In the genomic region with DNA sequence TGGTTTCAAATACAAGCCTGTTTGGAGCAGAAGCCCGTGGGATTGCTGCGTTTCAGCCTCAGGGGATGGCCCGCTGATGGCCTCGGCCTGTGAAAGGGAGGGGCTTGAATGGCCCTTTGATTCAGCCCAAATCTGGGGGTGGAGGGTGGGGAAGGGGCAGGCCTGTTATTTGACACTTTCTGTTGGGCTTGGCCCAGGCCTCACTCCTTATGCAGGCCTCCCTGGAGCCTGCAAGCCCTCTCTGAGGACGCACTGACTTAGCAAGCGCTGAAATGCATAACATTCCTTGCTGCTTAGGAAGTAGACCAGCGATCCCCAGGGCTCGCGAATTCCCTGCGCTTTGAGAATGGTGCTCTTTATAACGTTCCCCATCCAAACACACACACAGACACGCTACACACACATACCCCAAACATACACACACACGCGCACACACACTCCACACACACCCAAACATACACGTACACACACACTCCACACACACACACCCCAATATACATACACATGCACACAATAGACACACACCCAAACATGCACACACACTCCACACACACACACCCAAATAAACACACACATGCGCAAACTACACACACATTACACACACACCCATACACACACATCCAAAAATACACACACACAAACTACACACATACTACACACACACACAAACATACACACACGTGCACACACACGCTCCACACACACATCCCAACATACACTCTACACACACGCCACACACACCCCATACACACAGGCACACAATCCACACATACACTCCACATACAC, we compare ENCODE assay signal across 9 cellular contexts. TPM values are rescaled to one million over a fixed set of nuclear protein-coding genes. Genes with fewer than 3 reads are reported as not detected.
DNase-seq lines count a peak whose midpoint lies in the region; ATAC-seq and TF ChIP-seq lines count a peak whose summit lies in the region.
"Had no signal": no experiment of that assay in that cellular context is flagged by ENCODE, and none has a peak within 500 bp of the region (broad histone marks: within the 10 kb centered on the region; RNA-seq: fewer than 3 reads in every experiment).

No MANE protein-coding gene starts in this region.

- no peak overlapping the region for H3K9ac ChIP-seq in H9 (ENCODE audit: extremely low read depth, insufficient read length, low read length)

- peak overlapping the region; percentile 37 for H3K18ac ChIP-seq in H9 (ENCODE audit: insufficient read length, low read depth, low read length)

- peak overlapping the region in 4 of 12 donors; percentile 8 to 27 (median 23) for H3K4me3 ChIP-seq in heart left ventricle

- no peak overlapping the region for H2BK20ac ChIP-seq in H9 (ENCODE audit: low read depth, low read length, poor library complexity, severe bottlenecking)

- H2BK15ac ChIP-seq in H9 (ENCODE audit: low read depth, low read length) = no peak overlapping the region

- no peaks in the 10 kb centered on the region for H3K36me3 ChIP-seq in heart left ventricle

- no peaks in the 10 kb centered on the region for H3K79me2 ChIP-seq in H9 (ENCODE audit: insufficient read depth, low read length)

- H3K9me3 Mint-ChIP-seq in H9 = peaks cover 5 to 8% of the 10 kb centered on the region in 2 experiments

- no peak overlapping the region for H2BK12ac ChIP-seq in H9 (ENCODE audit: insufficient read length, low read depth, low read length)

- H3K4me2 ChIP-seq in H9 (ENCODE audit: insufficient read depth, insufficient read length, low read length) = peak overlapping the region; percentile 53

- no peak overlapping the region; the same call in 1 of the 2 replicates for H3K14ac ChIP-seq in H9 (ENCODE audit: insufficient read depth, low read length)

- no peak overlapping the region for H2AFZ ChIP-seq in H9 (ENCODE audit: low read length)

- 100% methylated on average over 7 of the region's 19 CpGs for WGBS in H9 (ENCODE audit: extremely low coverage, insufficient read length, low lambda C conversion rate)
- WGBS in heart left ventricle, 4 donors = 39 to 41% (median 40%) methylated on average over 18 to 19 of the region's 19 CpGs

- no peak overlapping the region for H2BK120ac ChIP-seq in H9 (ENCODE audit: low read depth, low read length, poor library complexity, severe bottlenecking)

- H3K23ac ChIP-seq in H9 (ENCODE audit: insufficient read length, low read depth, low read length) = no peak overlapping the region

- peak overlapping the region; percentile 9 for H3K56ac ChIP-seq in H9 (ENCODE audit: insufficient read length, low read depth, low read length)

- H4K91ac ChIP-seq in H9 (ENCODE audit: insufficient read length, low read depth, low read length) = no peak overlapping the region

- no peak overlapping the region for H3K4me3 Mint-ChIP-seq in H9
- H3K4me3 Mint-ChIP-seq: naive B cell had no signal

- H3K27ac ChIP-seq in H9 (ENCODE audit: insufficient read length, low read depth, low read length) (peak overlapping the region; percentile 46), heart left ventricle (peak overlapping the region in 9 of 12 donors; percentile 18 to 72 (median 53))

- H3K23me2 ChIP-seq in H9 (ENCODE audit: insufficient read length, low read depth, low read length, poor library complexity, severe bottlenecking) = no peaks in the 10 kb centered on the region

- no peak overlapping the region for H3K27ac Mint-ChIP-seq in H9
- H3K27ac Mint-ChIP-seq: naive B cell had no signal

- peaks cover under 1 to 6% (median 5%) of the 10 kb centered on the region in 3 experiments; a peak in 5 of 7 replicates for H3K36me3 Mint-ChIP-seq in H9 (ENCODE audit: insufficient read depth in 1 of 3, low read depth in 3 of 3)

- H3K27me3 ChIP-seq in H9 (ENCODE audit: insufficient read depth, low read length) (no peaks in the 10 kb centered on the region), heart left ventricle (no peaks in the 10 kb centered on the region)

- TF ChIP-seq CTCF in H9 (conservative IDR thresholded peaks at IDR 0.05) (no peak), heart left ventricle (IDR thresholded peaks at IDR 0.05) (no peak)

- peaks cover 3% of the 10 kb centered on the region; the same call in 1 of the 2 replicates for H3K27me3 Mint-ChIP-seq in H9 (ENCODE audit: low read depth)
- H3K27me3 Mint-ChIP-seq: naive B cell had no signal

- H3K4me1 ChIP-seq in H9 (ENCODE audit: insufficient read depth, low read length) = peaks cover 6% of the 10 kb centered on the region; the same call in 1 of the 2 replicates
- peaks cover 0 to 40% (median 4%) of the 10 kb centered on the region in 12 donors for H3K4me1 ChIP-seq in heart left ventricle

- H3T11ph ChIP-seq in H9 (ENCODE audit: low read length) = no peak overlapping the region

- intact Hi-C loops in heart left ventricle (cut with DNase I) = loop anchor here in 2 of 10 donors (5.0 to 10.0 kb wide), 2 partner anchors 112 to 384 kb away; a partner anchor contains a TSS

- H3K4me1 Mint-ChIP-seq in H9 = peaks cover 0 to 5% of the 10 kb centered on the region in 2 experiments; a peak in 2 of 4 replicates

- peak; percentile 97 for DNase-seq in H9
- DNase-seq in SW480 (ENCODE audit: low spot score) = peak; percentile 88
- DNase-seq in heart left ventricle = peak; percentile 85 to 92 (median 86)
- peak; percentile 87 for DNase-seq in retina
- DNase-seq in NCI-H2227 (lab: John Stamatoyannopoulos, UW; ENCODE audit: unreplicated experiment) = no peak
- DNase-seq in occipital lobe (lab: John Stamatoyannopoulos, UW) = no peak
- DNase-seq: naive B cell had no signal

- peak overlapping the region; percentile 7 for H4K5ac ChIP-seq in H9 (ENCODE audit: insufficient read length, low read depth, low read length)

- no peaks in the 10 kb centered on the region for H3K79me1 ChIP-seq in H9 (ENCODE audit: insufficient read depth, low read depth, low read length, poor library complexity, severe bottlenecking)

- H3K9me3 ChIP-seq in H9 (ENCODE audit: control insufficient read depth, low read depth, low read length) (no peaks in the 10 kb centered on the region), heart left ventricle (no peaks in the 10 kb centered on the region)

- TF ChIP-seq POLR2A in heart left ventricle (IDR thresholded peaks at IDR 0.05) = peak in 1 of 2 donors; percentile 15

- H3K4ac ChIP-seq in H9 (ENCODE audit: low read depth, low read length) = no peak overlapping the region

- no peak overlapping the region for H2AK5ac ChIP-seq in H9 (ENCODE audit: insufficient read length, low read length)

- H2BK5ac ChIP-seq in H9 (ENCODE audit: insufficient read length, low read length) = no peak overlapping the region

- ATAC-seq in heart left ventricle (peak; percentile 95 to 98 (median 96)), HG02642 (IDR thresholded peaks at IDR 0.05; ENCODE audit: poor library complexity, unreplicated experiment) (no peak), HG03175 (IDR thresholded peaks at IDR 0.05; ENCODE audit: unreplicated experiment) (no peak)

- peak overlapping the region; percentile 15 for H4K8ac ChIP-seq in H9 (replicated peaks; ENCODE audit: insufficient read length, low read depth, low read length)

- H4K20me1 ChIP-seq in H9 (ENCODE audit: control insufficient read depth, insufficient read depth, insufficient read length) = no peaks in the 10 kb centered on the region

RNA-seq across cellular contexts. Expression of a gene that starts 29.6 kb away (rescaled TPM):
- total RNA-seq in H9 (2021) (not detected in 2 replicates), heart left ventricle (under 1 TPM in 2 of 9 donors, not detected in 7; 0.18 to 0.24 TPM), occipital lobe (2.5 TPM)
- not detected for polyA plus RNA-seq in heart left ventricle

RNA-seq across cellular contexts. Expression of a gene that starts 51.4 kb away (rescaled TPM):
- total RNA-seq in H9 (2021) = not detected in 2 replicates
- 10 to 100 TPM in 2 of 9 donors, 1 to 10 TPM in 7; 2.3 to 31.8 (median 3.1) TPM for total RNA-seq in heart left ventricle
- polyA plus RNA-seq in heart left ventricle = under 1 TPM; 0.34 to 0.78 TPM
- total RNA-seq in occipital lobe = 10.5 TPM

Comparison
In these comparisons a context has a peak if more than half of its experiments do, and no peak if none do; other contexts are left out.
1. DNase-seq: peak in H9 (single experiment), SW480 (single experiment), heart left ventricle (5 of 5) and retina (single experiment); none in NCI-H2227 (single experiment) and occipital lobe (single experiment).
2. ATAC-seq: peak in heart left ventricle (4 of 4); none in HG02642 (single experiment) and HG03175 (single experiment).